2 cellular contexts compared by ENCODE assay signal in the genomic region with DNA sequence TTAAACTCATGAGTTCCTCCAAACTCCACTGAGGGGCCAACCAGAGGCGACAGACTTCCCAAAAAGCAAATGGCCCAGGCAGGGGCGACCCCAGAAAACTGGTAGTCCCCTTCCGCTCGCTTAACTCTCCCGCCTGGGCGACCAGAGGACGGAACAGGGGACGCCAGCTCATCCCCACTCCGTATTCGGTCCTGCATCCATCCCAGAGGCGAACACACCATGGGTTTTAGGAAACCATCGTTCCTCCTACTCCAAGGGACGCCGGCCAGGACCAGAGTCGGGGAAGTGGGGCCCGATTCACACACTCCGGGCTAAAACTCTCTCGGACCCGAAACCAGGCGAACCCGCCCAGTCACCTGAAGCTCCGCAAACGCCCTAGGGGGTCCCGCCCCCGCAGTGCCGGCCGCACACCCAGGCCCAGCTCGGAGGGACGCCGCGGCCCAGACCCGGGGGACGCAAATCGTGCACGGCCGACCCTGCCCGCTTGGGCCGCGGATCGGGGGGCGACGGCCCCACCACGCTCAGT.
TF ChIP-seq lines count a peak whose summit lies in the region.

No MANE protein-coding gene starts in this region.

TF ChIP-seq in HCT116, 20 proteins besides CTCF, POLR2A, EP300 and RAD21 (continued from another document):
- TF ChIP-seq, protein P1, sequence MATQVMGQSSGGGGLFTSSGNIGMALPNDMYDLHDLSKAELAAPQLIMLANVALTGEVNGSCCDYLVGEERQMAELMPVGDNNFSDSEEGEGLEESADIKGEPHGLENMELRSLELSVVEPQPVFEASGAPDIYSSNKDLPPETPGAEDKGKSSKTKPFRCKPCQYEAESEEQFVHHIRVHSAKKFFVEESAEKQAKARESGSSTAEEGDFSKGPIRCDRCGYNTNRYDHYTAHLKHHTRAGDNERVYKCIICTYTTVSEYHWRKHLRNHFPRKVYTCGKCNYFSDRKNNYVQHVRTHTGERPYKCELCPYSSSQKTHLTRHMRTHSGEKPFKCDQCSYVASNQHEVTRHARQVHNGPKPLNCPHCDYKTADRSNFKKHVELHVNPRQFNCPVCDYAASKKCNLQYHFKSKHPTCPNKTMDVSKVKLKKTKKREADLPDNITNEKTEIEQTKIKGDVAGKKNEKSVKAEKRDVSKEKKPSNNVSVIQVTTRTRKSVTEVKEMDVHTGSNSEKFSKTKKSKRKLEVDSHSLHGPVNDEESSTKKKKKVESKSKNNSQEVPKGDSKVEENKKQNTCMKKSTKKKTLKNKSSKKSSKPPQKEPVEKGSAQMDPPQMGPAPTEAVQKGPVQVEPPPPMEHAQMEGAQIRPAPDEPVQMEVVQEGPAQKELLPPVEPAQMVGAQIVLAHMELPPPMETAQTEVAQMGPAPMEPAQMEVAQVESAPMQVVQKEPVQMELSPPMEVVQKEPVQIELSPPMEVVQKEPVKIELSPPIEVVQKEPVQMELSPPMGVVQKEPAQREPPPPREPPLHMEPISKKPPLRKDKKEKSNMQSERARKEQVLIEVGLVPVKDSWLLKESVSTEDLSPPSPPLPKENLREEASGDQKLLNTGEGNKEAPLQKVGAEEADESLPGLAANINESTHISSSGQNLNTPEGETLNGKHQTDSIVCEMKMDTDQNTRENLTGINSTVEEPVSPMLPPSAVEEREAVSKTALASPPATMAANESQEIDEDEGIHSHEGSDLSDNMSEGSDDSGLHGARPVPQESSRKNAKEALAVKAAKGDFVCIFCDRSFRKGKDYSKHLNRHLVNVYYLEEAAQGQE (IDR thresholded peaks at IDR 0.05; ENCODE audit: low read depth): no peak
- peak; percentile 92 for TF ChIP-seq ZFX (IDR thresholded peaks at IDR 0.05)
- peak; percentile 85 for TF ChIP-seq EGR1 (IDR thresholded peaks at IDR 0.05; ENCODE audit: low read depth)
- TF ChIP-seq ZNF274 (IDR thresholded peaks at IDR 0.05; ENCODE audit: low read depth, low read length): no peak
- TF ChIP-seq YY1 (IDR thresholded peaks at IDR 0.05; ENCODE audit: extremely low read depth, insufficient replicate concordance, low read depth, low read length): no peak

TF ChIP-seq in neural cell, 6 proteins besides CTCF, POLR2A, EP300 and RAD21 (continued from another document):
- TF ChIP-seq POLR2AphosphoS5 (IDR thresholded peaks at IDR 0.05): no peak
- TF ChIP-seq MXI1 (conservative IDR thresholded peaks at IDR 0.05; ENCODE audit: poor library complexity, severe bottlenecking): no peak
